In the genomic region with DNA sequence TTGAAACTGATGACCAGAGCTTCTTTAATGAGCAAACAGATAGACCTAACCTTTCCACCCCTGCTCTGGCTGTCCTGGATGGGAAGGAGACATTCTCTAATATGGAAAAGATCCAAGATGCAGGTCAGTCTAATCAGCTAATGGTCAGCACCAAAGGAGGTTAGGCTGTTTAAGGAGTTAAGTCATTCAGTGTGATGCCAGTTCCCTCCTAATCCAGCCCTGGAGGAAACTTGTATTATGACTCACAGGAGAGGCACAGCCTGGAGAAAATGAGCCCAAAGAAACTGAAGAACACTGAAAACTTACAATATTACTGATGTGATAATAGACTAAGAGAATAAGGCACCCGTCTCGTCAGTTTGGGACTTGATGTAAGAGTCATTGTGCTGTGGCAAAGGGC, we compare ENCODE assay signal across 31 cellular contexts.
"Had no signal": no experiment of that assay in that cellular context is flagged by ENCODE, and none has a peak within 500 bp of the region (broad histone marks: within the 10 kb centered on the region; RNA-seq: fewer than 3 reads in every experiment).

No MANE protein-coding gene starts in this region.

- H3K27ac ChIP-seq: cardiac muscle cell, colonic mucosa, gastroesophageal sphincter, left lung, lower lobe of right lung, neural progenitor cell, parathyroid adenoma, psoas muscle, spleen, suprapubic skin, tibial artery, upper lobe of right lung, WERI-Rb-1 had no signal

- H3K27me3 ChIP-seq: gastroesophageal sphincter had no signal

- H3K79me2 ChIP-seq: parathyroid adenoma had no signal

- H3K4me1 ChIP-seq: colonic mucosa, gastroesophageal sphincter, left lung, lower lobe of right lung, parathyroid adenoma, psoas muscle, spleen, suprapubic skin, tibial artery, upper lobe of right lung had no signal

- H2AFZ ChIP-seq: neural progenitor cell, parathyroid adenoma had no signal

- H3K36me3 ChIP-seq: cardiac muscle cell, colonic mucosa, gastroesophageal sphincter, left lung, lower lobe of right lung, neural progenitor cell, spleen, suprapubic skin, tibial artery, upper lobe of right lung, WERI-Rb-1 had no signal

- H3K4me3 ChIP-seq: cardiac muscle cell, colonic mucosa, gastroesophageal sphincter, left lung, lower lobe of right lung, neural progenitor cell, psoas muscle, spleen, suprapubic skin, tibial artery, upper lobe of right lung had no signal

- FAIRE-seq: endometrium, TTC549 had no signal

- H3K9me3 ChIP-seq: colonic mucosa, left lung, lower lobe of right lung, psoas muscle, suprapubic skin, tibial artery, upper lobe of right lung had no signal

- DNase-seq: activated CD4-positive, alpha-beta T cell treated with anti-CD3 and anti-CD28 coated beads for 48 hours; activated CD4-positive, alpha-beta T cell treated with anti-CD3 and anti-CD28 coated beads, Interleukin-2, amount 50 U/mL, for 48 hours; activated CD8-positive, alpha-beta memory T cell treated with anti-CD3 and anti-CD28 coated beads for 24 hours; activated effector memory CD4-positive, alpha-beta T cell treated with Interleukin-2 at 50 U/mL for 16 hours; activated naive CD4-positive, alpha-beta T cell treated with anti-CD3 and anti-CD28 coated beads, Interleukin-2, amount 10 ng/mL, durations not matched to agents 7 days and 5 days; amygdala; cerebellar nuclear complex; colonic mucosa; effector CD8-positive, alpha-beta T cell; hypothalamus; immature natural killer cell; left lung; lower lobe of right lung; mesendoderm; natural killer cell; occipital lobe; psoas muscle; right cardiac atrium; spleen; stimulated activated naive CD4-positive, alpha-beta T cell; T-helper 9 cell; tibial artery; upper lobe of right lung; WERI-Rb-1 had no signal

- H3K9ac ChIP-seq: neural progenitor cell, parathyroid adenoma had no signal

- H3K4me2 ChIP-seq: neural progenitor cell had no signal
